In genomic region chr21:35635261-35635660, GRCh38 we compare ENCODE assay signal across 14 cellular contexts.
DNase-seq lines count a peak whose midpoint lies in the region; ATAC-seq and TF ChIP-seq lines count a peak whose summit lies in the region.
"Had no signal": no experiment of that assay in that cellular context is flagged by ENCODE, and none has a peak within 500 bp of the region (broad histone marks: within the 10 kb centered on the region; RNA-seq: fewer than 3 reads in every experiment).

No MANE protein-coding gene starts in this region.

- no peak overlapping the region for H2AK5ac ChIP-seq in mesendoderm (ENCODE audit: low read length)

- no peaks in the 10 kb centered on the region for H3K36me3 ChIP-seq in ACC112 (ENCODE audit: insufficient read depth, low read length)
- no peaks in the 10 kb centered on the region for H3K36me3 ChIP-seq in mesendoderm (ENCODE audit: control insufficient read depth, insufficient read depth, low read length)
- H3K36me3 ChIP-seq: tibial nerve had no signal

- H3K9me3 Mint-ChIP-seq in effector memory CD8-positive, alpha-beta T cell = no peaks in the 10 kb centered on the region
- H3K9me3 Mint-ChIP-seq: activated naive CD8-positive, alpha-beta T cell treated with anti-CD3 and anti-CD28 coated beads, Interleukin-2, amount 50 U/mL, for 24 hours had no signal

- peak; percentile 91 for ATAC-seq in foreskin keratinocyte
- ATAC-seq in effector memory CD8-positive, alpha-beta T cell (replicated peaks) = no peak
- ATAC-seq: A549; activated naive CD8-positive, alpha-beta T cell treated with anti-CD3 and anti-CD28 coated beads, Interleukin-2, amount 50 U/mL, for 24 hours had no signal

- no peak overlapping the region for H4K8ac ChIP-seq in mesendoderm (ENCODE audit: low read depth, low read length)

- H3K27ac ChIP-seq in ACC112 (ENCODE audit: low read depth, low read length) (peak overlapping the region; percentile 63), foreskin keratinocyte (no peak overlapping the region), mesendoderm (ENCODE audit: low read depth, low read length) (no peak overlapping the region)
- H3K27ac ChIP-seq: A549, tibial nerve had no signal

- no CpG with 5 or more reads among the region's 2 CpGs for WGBS in mesendoderm (ENCODE audit: extremely low coverage, insufficient coverage, low lambda C conversion rate)

- no peak for TF ChIP-seq CTCF in foreskin keratinocyte (conservative IDR thresholded peaks at IDR 0.05)

- H2BK5ac ChIP-seq in mesendoderm (ENCODE audit: low read length) = no peak overlapping the region

- no peak overlapping the region for H3K4me2 ChIP-seq in mesendoderm (ENCODE audit: low read length)
- H3K4me2 ChIP-seq: A549 had no signal

- no peak overlapping the region for H4K5ac ChIP-seq in mesendoderm (ENCODE audit: low read length)

- no peak overlapping the region for H3K18ac ChIP-seq in mesendoderm (ENCODE audit: low read length)

- H3K4me1 ChIP-seq in ACC112 (ENCODE audit: control insufficient read depth, insufficient read depth, low read length, unreplicated experiment) (peaks cover 37% of the 10 kb centered on the region), foreskin keratinocyte (peaks cover 15% of the 10 kb centered on the region), mesendoderm (ENCODE audit: control insufficient read depth, low read depth, low read length) (no peaks in the 10 kb centered on the region)
- H3K4me1 ChIP-seq: A549, tibial nerve had no signal

- DNase-seq in HPDE6-E6E7 (ENCODE audit: extremely low spot score) = peak; percentile 60
- peak; percentile 86 for DNase-seq in amniotic epithelial cell (ENCODE audit: low read depth)
- DNase-seq in foreskin keratinocyte = peak; percentile 87 to 96
- DNase-seq in NCI-H345 treated with DMSO at 0.1 percent for 48 hours (lab: John Stamatoyannopoulos, UW; ENCODE audit: unreplicated experiment) = no peak
- no peak for DNase-seq in NCI-H446 (lab: John Stamatoyannopoulos, UW)
- no peak for DNase-seq in mesendoderm
- no peak for DNase-seq in effector memory CD8-positive, alpha-beta T cell
- DNase-seq: activated naive CD8-positive, alpha-beta T cell treated with anti-CD3 and anti-CD28 coated beads, Interleukin-2, amount 50 U/mL, for 24 hours; NCI-H146; NCI-H82; stimulated activated CD4-positive, alpha-beta T cell treated with anti-CD3 and anti-CD28 coated beads, Interleukin-15, amount 100 ng/mL, for 24 hours had no signal

- H3K36me3 Mint-ChIP-seq in effector memory CD8-positive, alpha-beta T cell (ENCODE audit: insufficient read depth) = no peaks in the 10 kb centered on the region

- peaks cover 51% of the 10 kb centered on the region in 2 donors for H3K27me3 Mint-ChIP-seq in effector memory CD8-positive, alpha-beta T cell
- H3K27me3 Mint-ChIP-seq: activated naive CD8-positive, alpha-beta T cell treated with anti-CD3 and anti-CD28 coated beads, Interleukin-2, amount 50 U/mL, for 24 hours had no signal

- H3K79me2 ChIP-seq in ACC112 (ENCODE audit: control insufficient read depth, insufficient read depth, low read length, unreplicated experiment) = no peaks in the 10 kb centered on the region
- H3K79me2 ChIP-seq in mesendoderm (ENCODE audit: control insufficient read depth, insufficient read depth, low read length) = no peaks in the 10 kb centered on the region

- H3K4me1 Mint-ChIP-seq in effector memory CD8-positive, alpha-beta T cell (ENCODE audit: low read depth in 2 of 2) = no peaks in the 10 kb centered on the region
- H3K4me1 Mint-ChIP-seq: activated naive CD8-positive, alpha-beta T cell treated with anti-CD3 and anti-CD28 coated beads, Interleukin-2, amount 50 U/mL, for 24 hours had no signal

- no peak overlapping the region for H3K56ac ChIP-seq in mesendoderm (ENCODE audit: low read length)

- no peak overlapping the region for H3K27ac Mint-ChIP-seq in effector memory CD8-positive, alpha-beta T cell
- H3K27ac Mint-ChIP-seq: activated naive CD8-positive, alpha-beta T cell treated with anti-CD3 and anti-CD28 coated beads, Interleukin-2, amount 50 U/mL, for 24 hours had no signal

- H2AFZ ChIP-seq in ACC112 (ENCODE audit: low read length, unreplicated experiment) = no peak overlapping the region

- H3K4me3 ChIP-seq in ACC112 (ENCODE audit: low read depth, low read length) (no peak overlapping the region), mesendoderm (ENCODE audit: low read length) (no peak overlapping the region)
- H3K4me3 ChIP-seq: A549, tibial nerve had no signal

- no peak overlapping the region for H3K23ac ChIP-seq in mesendoderm (ENCODE audit: low read length)

- no peak overlapping the region for H3K4me3 Mint-ChIP-seq in effector memory CD8-positive, alpha-beta T cell
- H3K4me3 Mint-ChIP-seq: activated naive CD8-positive, alpha-beta T cell treated with anti-CD3 and anti-CD28 coated beads, Interleukin-2, amount 50 U/mL, for 24 hours had no signal

- H2BK120ac ChIP-seq in mesendoderm (ENCODE audit: low read depth, low read length) = no peak overlapping the region

- no peak overlapping the region for H3K4ac ChIP-seq in mesendoderm (ENCODE audit: low read depth, low read length)

- no peaks in the 10 kb centered on the region for H3K79me1 ChIP-seq in mesendoderm (ENCODE audit: low read length)

- H2BK15ac ChIP-seq in mesendoderm (replicated peaks; ENCODE audit: low read depth) = no peak overlapping the region

- no peak overlapping the region for H3K9ac ChIP-seq in mesendoderm (ENCODE audit: low read length)

- H3K27me3 ChIP-seq in ACC112 (ENCODE audit: insufficient read depth, low read length) = no peaks in the 10 kb centered on the region
- H3K27me3 ChIP-seq in foreskin keratinocyte = no peaks in the 10 kb centered on the region
- no peaks in the 10 kb centered on the region for H3K27me3 ChIP-seq in mesendoderm (ENCODE audit: insufficient read depth, low read length, poor library complexity)
- H3K27me3 ChIP-seq: tibial nerve had no signal

Comparison
In these comparisons a context has a peak if more than half of its experiments do, and no peak if none do; other contexts are left out.
1. DNase-seq: peak in HPDE6-E6E7 (single experiment), amniotic epithelial cell (single experiment) and foreskin keratinocyte (2 of 2); none in NCI-H345 treated with DMSO at 0.1 percent for 48 hours (single experiment), NCI-H446 (0 of 2), mesendoderm (single experiment) and effector memory CD8-positive, alpha-beta T cell (0 of 3).